25 cellular contexts compared by ENCODE assay signal in genomic region chr9:123324767-123325183, GRCh38. TPM values are rescaled to one million over a fixed set of nuclear protein-coding genes. Genes with fewer than 3 reads are reported as not detected.
DNase-seq lines count a peak whose midpoint lies in the region; ATAC-seq and TF ChIP-seq lines count a peak whose summit lies in the region.
"Had no signal": no experiment of that assay in that cellular context is flagged by ENCODE, and none has a peak within 500 bp of the region (broad histone marks: within the 10 kb centered on the region; RNA-seq: fewer than 3 reads in every experiment).

No MANE protein-coding gene starts in this region.

- H3K4me3 ChIP-seq in OCI-LY7 (ENCODE audit: low read depth, low read length, poor library complexity, severe bottlenecking) = no peak overlapping the region
- H3K4me3 ChIP-seq: adrenal gland, heart left ventricle, left ventricle myocardium inferior, mucosa of descending colon, right atrium auricular region, SJSA1, suprapubic skin had no signal

- no TSS peak for BruUV-seq in OCI-LY7 (replicated peaks; lab: Mats Ljungman, UMichigan)

- no peak for ATAC-seq in activated naive CD8-positive, alpha-beta T cell treated with anti-CD3 and anti-CD28 coated beads, Interleukin-2, amount 50 U/mL, for 24 hours
- no peak for ATAC-seq in activated B cell treated with CpG ODN at 0.5 μM for 24 hours (ENCODE audit: low read depth)
- ATAC-seq in memory B cell (ENCODE audit: low read depth) = no peak
- ATAC-seq in stimulated activated naive B cell treated with anti-CD40 and anti-IgM and Interleukin-4, amounts not matched to agents 10 μg/mL and 1 μg/mL and 100 μg/mL, for 72 hours (replicated peaks) = no peak
- ATAC-seq: heart left ventricle, mucosa of descending colon had no signal

- intact Hi-C loops in activated B cell treated with CpG ODN at 0.5 μM for 24 hours (cut with micrococcal nuclease) (no loop called here), OCI-LY7 (cut with micrococcal nuclease; ENCODE audit: unreplicated experiment) (loop anchor here (5.0 kb wide), 1 partner anchor 87 kb away; no protein-coding TSS in a partner anchor)

- H3K79me2 ChIP-seq in OCI-LY7 (ENCODE audit: insufficient read depth, low read depth, low read length) = no peaks in the 10 kb centered on the region

- H3K27ac Mint-ChIP-seq in activated naive CD8-positive, alpha-beta T cell = peak overlapping the region; percentile 1
- no peak overlapping the region for H3K27ac Mint-ChIP-seq in activated naive CD8-positive, alpha-beta T cell treated with anti-CD3 and anti-CD28 coated beads, Interleukin-2, amount 50 U/mL, for 24 hours
- H3K27ac Mint-ChIP-seq in activated B cell treated with CpG ODN at 0.5 μM for 24 hours (peak overlapping the region; percentile 30), memory B cell (peak overlapping the region; percentile 39)
- peak overlapping the region; percentile 72 for H3K27ac Mint-ChIP-seq in stimulated activated naive B cell treated with anti-CD40 and anti-IgM and Interleukin-4, amounts not matched to agents 10 μg/mL and 1 μg/mL and 100 μg/mL, for 72 hours
- H3K27ac Mint-ChIP-seq: HFFc6 had no signal

- peaks cover 62% of the 10 kb centered on the region for H3K4me1 ChIP-seq in OCI-LY7 (ENCODE audit: insufficient read depth, low read length, poor library complexity, severe bottlenecking)
- H3K4me1 ChIP-seq: adrenal gland, SJSA1 had no signal

- no peak for DNase-seq in activated naive CD8-positive, alpha-beta T cell treated with anti-CD3 and anti-CD28 coated beads, Interleukin-2, amount 50 U/mL, for 24 hours
- DNase-seq in activated B cell treated with CpG ODN at 0.5 μM for 24 hours (no peak), memory B cell (ENCODE audit: low spot score in 2 of 2) (no peak), OCI-M1 (lab: John Stamatoyannopoulos, UW) (no peak), OCI-LY7 (ENCODE audit: low spot score) (no peak), Ammon's horn (ENCODE audit: low spot score) (no peak)
- DNase-seq in stimulated activated naive B cell treated with anti-CD40 and anti-IgM and Interleukin-4, amounts not matched to agents 10 μg/mL and 1 μg/mL and 100 μg/mL, for 72 hours = no peak
- DNase-seq: activated CD8-positive, alpha-beta memory T cell treated with anti-CD3 and anti-CD28 coated beads for 24 hours; adrenal gland; cortex of kidney; heart left ventricle; HFFc6; left ventricle myocardium inferior; mucosa of descending colon; NCI-H187; NCI-H774; occipital lobe; stimulated activated CD8-positive, alpha-beta memory T cell treated with anti-CD3 and anti-CD28 coated beads, Interleukin-4, amount 100 ng/mL, for 48 hours; T-helper 2 cell had no signal

- no peak overlapping the region for H3K27ac ChIP-seq in OCI-LY7 (ENCODE audit: low read depth, low read length, poor library complexity, severe bottlenecking)
- H3K27ac ChIP-seq: adrenal gland, heart left ventricle, left ventricle myocardium inferior, right atrium auricular region, SJSA1, suprapubic skin had no signal

- no peaks in the 10 kb centered on the region for H4K20me1 ChIP-seq in OCI-LY7 (ENCODE audit: insufficient read depth, low read length)

- CTCF ChIA-PET in activated B cell treated with CpG ODN at 0.5 μM for 24 hours (lab: Charles Lee) (interaction anchor here (0.6 kb wide), 1 partner anchor 23 kb away, joined by 3 read pairs; no protein-coding TSS in a partner anchor), OCI-LY7 (lab: Charles Lee; ENCODE audit: unreplicated experiment) (no interaction called here)

- no peaks in the 10 kb centered on the region for H3K9me3 Mint-ChIP-seq in activated naive CD8-positive, alpha-beta T cell (ENCODE audit: low read depth)
- no peaks in the 10 kb centered on the region for H3K9me3 Mint-ChIP-seq in activated naive CD8-positive, alpha-beta T cell treated with anti-CD3 and anti-CD28 coated beads, Interleukin-2, amount 50 U/mL, for 24 hours
- H3K9me3 Mint-ChIP-seq in activated B cell treated with CpG ODN at 0.5 μM for 24 hours = no peaks in the 10 kb centered on the region
- H3K9me3 Mint-ChIP-seq in memory B cell = no peaks in the 10 kb centered on the region
- peaks cover 0 to 1% of the 10 kb centered on the region in 2 donors for H3K9me3 Mint-ChIP-seq in stimulated activated naive B cell treated with anti-CD40 and anti-IgM and Interleukin-4, amounts not matched to agents 10 μg/mL and 1 μg/mL and 100 μg/mL, for 72 hours
- H3K9me3 Mint-ChIP-seq: CD14-positive monocyte, HFFc6 had no signal

- H3K27me3 Mint-ChIP-seq in activated naive CD8-positive, alpha-beta T cell = no peaks in the 10 kb centered on the region
- no peaks in the 10 kb centered on the region for H3K27me3 Mint-ChIP-seq in activated naive CD8-positive, alpha-beta T cell treated with anti-CD3 and anti-CD28 coated beads, Interleukin-2, amount 50 U/mL, for 24 hours
- no peaks in the 10 kb centered on the region for H3K27me3 Mint-ChIP-seq in activated B cell treated with CpG ODN at 0.5 μM for 24 hours
- H3K27me3 Mint-ChIP-seq in memory B cell = no peaks in the 10 kb centered on the region
- no peaks in the 10 kb centered on the region for H3K27me3 Mint-ChIP-seq in stimulated activated naive B cell treated with anti-CD40 and anti-IgM and Interleukin-4, amounts not matched to agents 10 μg/mL and 1 μg/mL and 100 μg/mL, for 72 hours

- no peak for TF ChIP-seq CTCF in activated B cell treated with CpG ODN at 0.5 μM for 24 hours (IDR thresholded peaks at IDR 0.05)
- no peak for TF ChIP-seq CTCF in OCI-LY7 (conservative IDR thresholded peaks at IDR 0.05; ENCODE audit: low read length)

- no peaks in the 10 kb centered on the region for H3K36me3 Mint-ChIP-seq in activated naive CD8-positive, alpha-beta T cell
- H3K36me3 Mint-ChIP-seq in activated naive CD8-positive, alpha-beta T cell treated with anti-CD3 and anti-CD28 coated beads, Interleukin-2, amount 50 U/mL, for 24 hours (ENCODE audit: low read depth) = no peaks in the 10 kb centered on the region
- H3K36me3 Mint-ChIP-seq in activated B cell treated with CpG ODN at 0.5 μM for 24 hours (ENCODE audit: low read depth) = no peaks in the 10 kb centered on the region
- no peaks in the 10 kb centered on the region for H3K36me3 Mint-ChIP-seq in memory B cell
- no peaks in the 10 kb centered on the region for H3K36me3 Mint-ChIP-seq in stimulated activated naive B cell treated with anti-CD40 and anti-IgM and Interleukin-4, amounts not matched to agents 10 μg/mL and 1 μg/mL and 100 μg/mL, for 72 hours
- H3K36me3 Mint-ChIP-seq: CD14-positive monocyte had no signal

- no peaks in the 10 kb centered on the region for H3K9me3 ChIP-seq in OCI-LY7 (ENCODE audit: low read length)
- H3K9me3 ChIP-seq: adrenal gland, heart left ventricle, left ventricle myocardium inferior, mucosa of descending colon, right atrium auricular region, SJSA1, suprapubic skin had no signal

- POLR2A ChIA-PET in activated B cell treated with CpG ODN at 0.5 μM for 24 hours (lab: Charles Lee) = interaction anchor here (1.2 to 14.9 kb wide), 3 partner anchors 15 to 138 kb away, joined by 6 to 304 read pairs (median 9); partner anchors contain the start of gene STRBP
- POLR2A ChIA-PET in OCI-LY7 (lab: Charles Lee) = interaction anchor here (5.7 kb wide), 1 partner anchor 15 kb away, joined by 53 read pairs; no protein-coding TSS in a partner anchor

- H3K9me2 ChIP-seq in OCI-LY7 (ENCODE audit: insufficient read depth, low read length) = no peaks in the 10 kb centered on the region

- H3K4me3 Mint-ChIP-seq in activated naive CD8-positive, alpha-beta T cell = no peak overlapping the region
- H3K4me3 Mint-ChIP-seq in activated naive CD8-positive, alpha-beta T cell treated with anti-CD3 and anti-CD28 coated beads, Interleukin-2, amount 50 U/mL, for 24 hours = no peak overlapping the region
- H3K4me3 Mint-ChIP-seq in activated B cell treated with CpG ODN at 0.5 μM for 24 hours (no peak overlapping the region), memory B cell (no peak overlapping the region)
- H3K4me3 Mint-ChIP-seq in stimulated activated naive B cell treated with anti-CD40 and anti-IgM and Interleukin-4, amounts not matched to agents 10 μg/mL and 1 μg/mL and 100 μg/mL, for 72 hours = peak overlapping the region; percentile 1 to 18
- H3K4me3 Mint-ChIP-seq: CD14-positive monocyte, HFFc6 had no signal

- no peak overlapping the region for H3K4me2 ChIP-seq in OCI-LY7 (ENCODE audit: low read length)

- H3K4me1 Mint-ChIP-seq in activated naive CD8-positive, alpha-beta T cell (ENCODE audit: low read depth) = peaks cover 52% of the 10 kb centered on the region
- H3K4me1 Mint-ChIP-seq in activated naive CD8-positive, alpha-beta T cell treated with anti-CD3 and anti-CD28 coated beads, Interleukin-2, amount 50 U/mL, for 24 hours = peaks cover 52% of the 10 kb centered on the region
- peaks cover 81% of the 10 kb centered on the region for H3K4me1 Mint-ChIP-seq in activated B cell treated with CpG ODN at 0.5 μM for 24 hours
- peaks cover 49% of the 10 kb centered on the region for H3K4me1 Mint-ChIP-seq in memory B cell
- H3K4me1 Mint-ChIP-seq in stimulated activated naive B cell treated with anti-CD40 and anti-IgM and Interleukin-4, amounts not matched to agents 10 μg/mL and 1 μg/mL and 100 μg/mL, for 72 hours = peaks cover 74 to 95% of the 10 kb centered on the region in 2 donors

- H3K36me3 ChIP-seq in OCI-LY7 (ENCODE audit: insufficient read depth, low read length) = no peaks in the 10 kb centered on the region
- H3K36me3 ChIP-seq: adrenal gland, heart left ventricle, left ventricle myocardium inferior, right atrium auricular region, SJSA1, suprapubic skin had no signal

- no peak overlapping the region for H2AFZ ChIP-seq in OCI-LY7 (ENCODE audit: low read length)

RNA-seq across cellular contexts. Expression of gene CRB2, which starts 31.2 kb away (rescaled TPM):
- total RNA-seq in activated B cell treated with CpG ODN at 0.5 μM for 24 hours = 1.0 and 1.2 TPM in 2 replicates
- total RNA-seq in OCI-LY7 (2014; rRNA removed; shearing (Covaris generic)) = 0.88 and 1.6 TPM in 2 replicates
- 2.6 and 3.4 TPM in 2 replicates for total RNA-seq in OCI-LY7 (2022)
- total RNA-seq: bronchial epithelial cell, HFFc6, left ventricle myocardium inferior, SJSA1, suprapubic skin had no signal

RNA-seq across cellular contexts. Expression of gene STRBP, which starts 56.4 kb away (rescaled TPM):
- total RNA-seq in activated B cell treated with CpG ODN at 0.5 μM for 24 hours (124 and 127 TPM in 2 replicates), OCI-LY7 (2022) (179 and 184 TPM in 2 replicates)
- 82.8 and 96.0 TPM in 2 replicates for total RNA-seq in OCI-LY7 (2014; rRNA removed; shearing (Covaris generic))

Comparison
In these comparisons a context has a peak if more than half of its experiments do, and no peak if none do; other contexts are left out.
1. H3K4me3 Mint-ChIP-seq: peak in stimulated activated naive B cell treated with anti-CD40 and anti-IgM and Interleukin-4, amounts not matched to agents 10 μg/mL and 1 μg/mL and 100 μg/mL, for 72 hours (2 of 2); none in activated naive CD8-positive, alpha-beta T cell (single experiment), activated naive CD8-positive, alpha-beta T cell treated with anti-CD3 and anti-CD28 coated beads, Interleukin-2, amount 50 U/mL, for 24 hours (single experiment), activated B cell treated with CpG ODN at 0.5 μM for 24 hours (single experiment) and memory B cell (single experiment).